In genomic region chr1:109499661-109500536, GRCh38 we compare ENCODE assay signal across 1 cellular context.
TF ChIP-seq lines count a peak whose summit lies in the region.

No MANE protein-coding gene starts in this region.

TF ChIP-seq in SK-N-SH treated with all-trans-retinoic acid at 6 μM for 48 hours, 23 proteins besides CTCF, POLR2A, EP300 and RAD21 (continued from another document):
- TF ChIP-seq CSRNP3 (CRISPR knock-in tag; IDR thresholded peaks at IDR 0.05) (no peak), ZFP30 (CRISPR knock-in tag; IDR thresholded peaks at IDR 0.05) (no peak), ZNF8 (CRISPR knock-in tag; IDR thresholded peaks at IDR 0.05) (no peak), PATZ1 (CRISPR knock-in tag; IDR thresholded peaks at IDR 0.05; ENCODE audit: borderline replicate concordance) (no peak), GLIS3 (CRISPR knock-in tag; IDR thresholded peaks at IDR 0.05) (no peak)
